Comparison of ENCODE assay signal across 8 cellular contexts in the genomic region with DNA sequence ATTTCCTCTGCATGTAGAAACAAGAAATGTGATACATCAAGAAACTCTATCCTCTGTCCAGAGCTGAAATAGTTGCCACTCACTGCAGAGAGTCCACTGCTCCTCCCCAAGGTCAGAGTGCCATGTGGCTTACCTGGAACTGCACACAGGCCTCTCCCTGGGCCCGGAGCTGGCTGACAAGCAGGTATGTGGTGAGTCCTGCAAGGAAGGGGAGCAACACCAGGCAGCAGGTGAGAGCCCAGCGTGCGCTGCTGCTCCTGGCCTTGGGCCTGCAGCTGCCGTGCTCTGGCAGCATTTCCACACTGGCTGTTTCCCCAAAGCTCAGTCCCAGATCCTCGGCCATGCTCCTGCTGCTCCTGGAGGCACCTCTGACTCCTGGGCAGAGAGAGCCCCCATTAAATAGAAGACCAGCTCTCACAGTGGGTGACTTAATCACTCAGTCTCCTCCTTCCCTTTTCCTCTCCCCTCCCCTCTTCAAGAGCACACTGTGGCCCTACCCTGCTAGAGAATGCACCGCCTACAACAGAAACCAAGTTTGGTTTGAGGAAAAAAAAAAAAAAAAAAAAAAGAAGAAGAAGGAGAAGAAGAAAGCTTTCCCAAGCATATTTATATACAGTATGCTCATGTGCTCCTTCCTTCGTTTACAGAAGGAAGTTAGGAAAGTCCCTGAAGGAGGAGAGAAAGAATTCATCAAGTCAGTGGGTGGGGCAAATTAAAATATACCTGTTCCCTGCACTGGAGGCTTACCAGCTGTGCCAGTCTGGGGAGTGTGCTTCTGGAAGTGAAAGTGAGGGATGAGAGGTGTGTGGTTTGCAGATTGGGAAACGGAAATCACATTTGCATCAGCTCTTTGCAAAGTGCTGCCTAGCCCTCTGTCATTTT. TPM values are rescaled to one million over a fixed set of nuclear protein-coding genes. Genes with fewer than 3 reads are reported as not detected.
DNase-seq lines count a peak whose midpoint lies in the region; ATAC-seq and TF ChIP-seq lines count a peak whose summit lies in the region.

A gene (minus strand): TSS at position 370 of the 882 bp plus-strand sequence. CDS start 27 bp downstream, at position 343.

- intact Hi-C loops in activated T-helper 1 cell treated with anti-CD3 and anti-CD28 coated beads, Interleukin-12 subunit alpha, Interleukin-12 subunit beta, Interleukin-2, Interleukin-4 antibody, amounts not matched to agents 30 ng/mL and 10 ng/mL and 1 ng/mL, durations not matched to agents 14 hours and 24 hours and 36 hours (cut with micrococcal nuclease), result loop anchor here (1.0 to 10.0 kb wide), 9 partner anchors 23 to 399 kb away; a partner anchor contains a TSS
- intact Hi-C loops in testis (cut with DNase I; ENCODE audit: low total_unique reads), result no loop called here

- peak within 1 kb of the TSS; percentile 41 for H3K27ac Mint-ChIP-seq in activated T-helper 1 cell treated with anti-CD3 and anti-CD28 coated beads, Interleukin-12 subunit alpha, Interleukin-12 subunit beta, Interleukin-2, Interleukin-4 antibody, amounts not matched to agents 30 ng/mL and 10 ng/mL and 1 ng/mL, durations not matched to agents 14 hours and 24 hours and 36 hours

- H3K4me3 ChIP-seq in testis, result no peak within 1 kb of the TSS

- peak; percentile 96 for ATAC-seq in HG02588 (IDR thresholded peaks at IDR 0.05; ENCODE audit: unreplicated experiment)

- no peaks in the 10 kb centered on the region for H3K9me3 ChIP-seq in testis

- peaks cover 2% of the 10 kb centered on the region for H3K36me3 Mint-ChIP-seq in activated T-helper 1 cell treated with anti-CD3 and anti-CD28 coated beads, Interleukin-12 subunit alpha, Interleukin-12 subunit beta, Interleukin-2, Interleukin-4 antibody, amounts not matched to agents 30 ng/mL and 10 ng/mL and 1 ng/mL, durations not matched to agents 14 hours and 24 hours and 36 hours (ENCODE audit: low read depth)

- no peak within 1 kb of the TSS for H3K27ac ChIP-seq in testis

- H3K4me1 Mint-ChIP-seq in activated T-helper 1 cell treated with anti-CD3 and anti-CD28 coated beads, Interleukin-12 subunit alpha, Interleukin-12 subunit beta, Interleukin-2, Interleukin-4 antibody, amounts not matched to agents 30 ng/mL and 10 ng/mL and 1 ng/mL, durations not matched to agents 14 hours and 24 hours and 36 hours (ENCODE audit: low read depth), result peaks cover 34% of the 10 kb centered on the region

- no peaks in the 10 kb centered on the region for H3K36me3 ChIP-seq in testis (ENCODE audit: low read depth, missing control alignments)

- no peak for TF ChIP-seq POLR2A in testis (IDR thresholded peaks at IDR 0.05)

- TF ChIP-seq CTCF in testis (IDR thresholded peaks at IDR 0.05), result no peak

- H3K4me3 Mint-ChIP-seq in activated T-helper 1 cell treated with anti-CD3 and anti-CD28 coated beads, Interleukin-12 subunit alpha, Interleukin-12 subunit beta, Interleukin-2, Interleukin-4 antibody, amounts not matched to agents 30 ng/mL and 10 ng/mL and 1 ng/mL, durations not matched to agents 14 hours and 24 hours and 36 hours, result peak within 1 kb of the TSS; percentile 74

- WGBS in testis, 2 donors, result 37 to 38% methylated on average over 6 to 8 of the region's 8 CpGs

- H3K27me3 ChIP-seq in testis, result no peaks in the 10 kb centered on the region

- H3K4me1 ChIP-seq in testis, result peaks cover 4% of the 10 kb centered on the region

- no peaks in the 10 kb centered on the region for H3K27me3 Mint-ChIP-seq in activated T-helper 1 cell treated with anti-CD3 and anti-CD28 coated beads, Interleukin-12 subunit alpha, Interleukin-12 subunit beta, Interleukin-2, Interleukin-4 antibody, amounts not matched to agents 30 ng/mL and 10 ng/mL and 1 ng/mL, durations not matched to agents 14 hours and 24 hours and 36 hours (ENCODE audit: insufficient read depth)

- H3K9me3 Mint-ChIP-seq in activated T-helper 1 cell treated with anti-CD3 and anti-CD28 coated beads, Interleukin-12 subunit alpha, Interleukin-12 subunit beta, Interleukin-2, Interleukin-4 antibody, amounts not matched to agents 30 ng/mL and 10 ng/mL and 1 ng/mL, durations not matched to agents 14 hours and 24 hours and 36 hours, result no peaks in the 10 kb centered on the region

- peak; percentile 41 for DNase-seq in NCI-H345 (lab: John Stamatoyannopoulos, UW)
- DNase-seq in NCI-H345 treated with DMSO at 0.1 percent for 48 hours (lab: John Stamatoyannopoulos, UW; ENCODE audit: unreplicated experiment), result no peak
- peak; percentile 75 for DNase-seq in MV-4-11 (lab: John Stamatoyannopoulos, UW)
- DNase-seq in activated T-helper 1 cell treated with anti-CD3 and anti-CD28 coated beads, Interleukin-12 subunit alpha, Interleukin-12 subunit beta, Interleukin-2, Interleukin-4 antibody, amounts not matched to agents 30 ng/mL and 10 ng/mL and 1 ng/mL, durations not matched to agents 14 hours and 24 hours and 36 hours (ENCODE audit: low spot score), result peak; percentile 22
- DNase-seq in islet precursor cell, result peak; percentile 90
- peak; percentile 4 to 10 for DNase-seq in stimulated activated CD8-positive, alpha-beta memory T cell treated with anti-CD3 and anti-CD28 coated beads, Interleukin-15, amount 100 ng/mL, for 48 hours (ENCODE audit: low read depth in 2 of 2)
- no peak for DNase-seq in testis

RNA-seq across cellular contexts. Expression of the gene that starts here (rescaled TPM):
- 1.4 and 1.5 TPM in 2 replicates for total RNA-seq in activated T-helper 1 cell treated with anti-CD3 and anti-CD28 coated beads, Interleukin-12 subunit alpha, Interleukin-12 subunit beta, Interleukin-2, Interleukin-4 antibody, amounts not matched to agents 30 ng/mL and 10 ng/mL and 1 ng/mL, durations not matched to agents 14 hours and 24 hours and 36 hours
- under 1 TPM in 1 of 2 donors, not detected in 1; 0.06 TPM for total RNA-seq in testis
- 0.40 TPM for polyA plus RNA-seq in testis (ENCODE audit: insufficient read depth, low read depth, low replicate concordance)

Comparison
In these comparisons a context has a peak if more than half of its experiments do, and no peak if none do; other contexts are left out.
1. DNase-seq: peak in NCI-H345 (single experiment), MV-4-11 (single experiment), activated T-helper 1 cell treated with anti-CD3 and anti-CD28 coated beads, Interleukin-12 subunit alpha, Interleukin-12 subunit beta, Interleukin-2, Interleukin-4 antibody, amounts not matched to agents 30 ng/mL and 10 ng/mL and 1 ng/mL, durations not matched to agents 14 hours and 24 hours and 36 hours (single experiment), islet precursor cell (single experiment) and stimulated activated CD8-positive, alpha-beta memory T cell treated with anti-CD3 and anti-CD28 coated beads, Interleukin-15, amount 100 ng/mL, for 48 hours (2 of 2); none in NCI-H345 treated with DMSO at 0.1 percent for 48 hours (single experiment) and testis (single experiment).